Comparison of ENCODE assay signal across 3 cellular contexts in the genomic region with DNA sequence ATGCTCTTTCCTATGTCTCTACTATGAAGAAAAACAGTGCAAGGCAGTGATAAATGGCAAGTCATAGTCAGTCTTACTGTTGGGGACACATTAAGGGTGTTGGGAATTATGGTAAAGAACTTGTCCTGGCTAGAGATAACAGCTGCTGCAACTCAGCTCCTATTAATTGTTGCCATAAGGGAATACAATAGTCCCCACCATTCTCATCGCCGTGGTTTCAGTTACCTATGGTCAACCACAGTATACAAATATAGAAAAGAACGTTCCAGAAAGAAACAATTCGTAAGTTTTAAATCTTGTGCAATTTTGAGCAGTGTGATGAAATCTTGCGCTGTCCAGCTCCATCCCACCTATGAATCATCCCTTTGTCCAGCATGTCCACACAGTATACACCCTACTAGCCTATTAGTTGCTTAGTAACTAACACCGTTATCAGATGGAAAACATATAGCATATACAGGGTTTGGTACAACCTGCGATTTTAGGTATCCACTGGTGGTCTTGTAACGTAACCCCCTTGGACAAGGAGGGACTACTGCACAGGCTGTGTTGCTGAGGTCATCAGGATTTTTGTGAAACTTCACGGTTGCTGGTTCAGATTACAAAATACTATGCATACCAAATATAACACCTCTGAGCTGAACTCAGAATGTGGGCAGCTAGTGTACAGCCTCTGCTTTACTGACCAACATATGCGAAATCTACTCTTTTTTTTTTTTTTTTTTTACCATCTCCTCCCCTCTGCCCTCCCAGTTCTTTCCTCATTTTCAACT.
A peak's percentile ranks its signal among the peaks of the same experiment; 100 is the strongest.
TF ChIP-seq lines count a peak whose summit lies in the region.

No MANE protein-coding gene starts in this region.

TF ChIP-seq in Ishikawa, 13 proteins besides CTCF, POLR2A, EP300 and RAD21:
- TF ChIP-seq, protein P1, sequence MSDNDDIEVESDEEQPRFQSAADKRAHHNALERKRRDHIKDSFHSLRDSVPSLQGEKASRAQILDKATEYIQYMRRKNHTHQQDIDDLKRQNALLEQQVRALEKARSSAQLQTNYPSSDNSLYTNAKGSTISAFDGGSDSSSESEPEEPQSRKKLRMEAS (IDR thresholded peaks at IDR 0.05) = no peak
- TF ChIP-seq YY1 (IDR thresholded peaks at IDR 0.05; ENCODE audit: low read depth) (no peak), CEBPB (IDR thresholded peaks at IDR 0.05) (peak; percentile 49; the same call in 1 of the 2 replicates), CREB1 (IDR thresholded peaks at IDR 0.05; ENCODE audit: low read depth) (no peak), EGR1 (IDR thresholded peaks at IDR 0.05) (no peak), TAF1 (IDR thresholded peaks at IDR 0.05; ENCODE audit: low read depth) (no peak)
- TF ChIP-seq, protein P2, sequence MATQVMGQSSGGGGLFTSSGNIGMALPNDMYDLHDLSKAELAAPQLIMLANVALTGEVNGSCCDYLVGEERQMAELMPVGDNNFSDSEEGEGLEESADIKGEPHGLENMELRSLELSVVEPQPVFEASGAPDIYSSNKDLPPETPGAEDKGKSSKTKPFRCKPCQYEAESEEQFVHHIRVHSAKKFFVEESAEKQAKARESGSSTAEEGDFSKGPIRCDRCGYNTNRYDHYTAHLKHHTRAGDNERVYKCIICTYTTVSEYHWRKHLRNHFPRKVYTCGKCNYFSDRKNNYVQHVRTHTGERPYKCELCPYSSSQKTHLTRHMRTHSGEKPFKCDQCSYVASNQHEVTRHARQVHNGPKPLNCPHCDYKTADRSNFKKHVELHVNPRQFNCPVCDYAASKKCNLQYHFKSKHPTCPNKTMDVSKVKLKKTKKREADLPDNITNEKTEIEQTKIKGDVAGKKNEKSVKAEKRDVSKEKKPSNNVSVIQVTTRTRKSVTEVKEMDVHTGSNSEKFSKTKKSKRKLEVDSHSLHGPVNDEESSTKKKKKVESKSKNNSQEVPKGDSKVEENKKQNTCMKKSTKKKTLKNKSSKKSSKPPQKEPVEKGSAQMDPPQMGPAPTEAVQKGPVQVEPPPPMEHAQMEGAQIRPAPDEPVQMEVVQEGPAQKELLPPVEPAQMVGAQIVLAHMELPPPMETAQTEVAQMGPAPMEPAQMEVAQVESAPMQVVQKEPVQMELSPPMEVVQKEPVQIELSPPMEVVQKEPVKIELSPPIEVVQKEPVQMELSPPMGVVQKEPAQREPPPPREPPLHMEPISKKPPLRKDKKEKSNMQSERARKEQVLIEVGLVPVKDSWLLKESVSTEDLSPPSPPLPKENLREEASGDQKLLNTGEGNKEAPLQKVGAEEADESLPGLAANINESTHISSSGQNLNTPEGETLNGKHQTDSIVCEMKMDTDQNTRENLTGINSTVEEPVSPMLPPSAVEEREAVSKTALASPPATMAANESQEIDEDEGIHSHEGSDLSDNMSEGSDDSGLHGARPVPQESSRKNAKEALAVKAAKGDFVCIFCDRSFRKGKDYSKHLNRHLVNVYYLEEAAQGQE (IDR thresholded peaks at IDR 0.05; ENCODE audit: low read depth) = peak; percentile 25; the same call in 1 of the 2 replicates
TF ChIP-seq in Ishikawa: peak in this region for 2.

TF ChIP-seq in HepG2, 621 proteins besides CTCF, POLR2A, EP300 and RAD21 (continued from another document and continues in another):
- TF ChIP-seq, protein P3, sequence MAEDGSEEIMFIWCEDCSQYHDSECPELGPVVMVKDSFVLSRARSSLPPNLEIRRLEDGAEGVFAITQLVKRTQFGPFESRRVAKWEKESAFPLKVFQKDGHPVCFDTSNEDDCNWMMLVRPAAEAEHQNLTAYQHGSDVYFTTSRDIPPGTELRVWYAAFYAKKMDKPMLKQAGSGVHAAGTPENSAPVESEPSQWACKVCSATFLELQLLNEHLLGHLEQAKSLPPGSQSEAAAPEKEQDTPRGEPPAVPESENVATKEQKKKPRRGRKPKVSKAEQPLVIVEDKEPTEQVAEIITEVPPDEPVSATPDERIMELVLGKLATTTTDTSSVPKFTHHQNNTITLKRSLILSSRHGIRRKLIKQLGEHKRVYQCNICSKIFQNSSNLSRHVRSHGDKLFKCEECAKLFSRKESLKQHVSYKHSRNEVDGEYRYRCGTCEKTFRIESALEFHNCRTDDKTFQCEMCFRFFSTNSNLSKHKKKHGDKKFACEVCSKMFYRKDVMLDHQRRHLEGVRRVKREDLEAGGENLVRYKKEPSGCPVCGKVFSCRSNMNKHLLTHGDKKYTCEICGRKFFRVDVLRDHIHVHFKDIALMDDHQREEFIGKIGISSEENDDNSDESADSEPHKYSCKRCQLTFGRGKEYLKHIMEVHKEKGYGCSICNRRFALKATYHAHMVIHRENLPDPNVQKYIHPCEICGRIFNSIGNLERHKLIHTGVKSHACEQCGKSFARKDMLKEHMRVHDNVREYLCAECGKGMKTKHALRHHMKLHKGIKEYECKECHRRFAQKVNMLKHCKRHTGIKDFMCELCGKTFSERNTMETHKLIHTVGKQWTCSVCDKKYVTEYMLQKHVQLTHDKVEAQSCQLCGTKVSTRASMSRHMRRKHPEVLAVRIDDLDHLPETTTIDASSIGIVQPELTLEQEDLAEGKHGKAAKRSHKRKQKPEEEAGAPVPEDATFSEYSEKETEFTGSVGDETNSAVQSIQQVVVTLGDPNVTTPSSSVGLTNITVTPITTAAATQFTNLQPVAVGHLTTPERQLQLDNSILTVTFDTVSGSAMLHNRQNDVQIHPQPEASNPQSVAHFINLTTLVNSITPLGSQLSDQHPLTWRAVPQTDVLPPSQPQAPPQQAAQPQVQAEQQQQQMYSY (CRISPR knock-in tag; IDR thresholded peaks at IDR 0.05) = no peak
- TF ChIP-seq CHD4 (IDR thresholded peaks at IDR 0.05; ENCODE audit: borderline replicate concordance, low read length) (0 out of 2 replicates have a peak, but pooled peaks have one; percentile 63), SNAPC2 (CRISPR knock-in tag; IDR thresholded peaks at IDR 0.05) (no peak), SOX5 (CRISPR knock-in tag; IDR thresholded peaks at IDR 0.05; ENCODE audit: borderline replicate concordance) (peak; percentile 66; the same call in 1 of the 2 replicates), SAP130 (CRISPR knock-in tag; IDR thresholded peaks at IDR 0.05; ENCODE audit: low read depth) (0 out of 2 replicates have a peak, but pooled peaks have one; percentile 21), FOSL2 (CRISPR knock-in tag; IDR thresholded peaks at IDR 0.05) (peak; percentile 94), ARNT (IDR thresholded peaks at IDR 0.05) (no peak), HOXA9 (CRISPR knock-in tag; IDR thresholded peaks at IDR 0.05; ENCODE audit: borderline replicate concordance) (no peak), TARDBP (CRISPR knock-in tag; IDR thresholded peaks at IDR 0.05) (peak; percentile 22; the same call in 1 of the 2 replicates), ZNF44 (CRISPR knock-in tag; IDR thresholded peaks at IDR 0.05) (no peak)
- TF ChIP-seq, protein P4, sequence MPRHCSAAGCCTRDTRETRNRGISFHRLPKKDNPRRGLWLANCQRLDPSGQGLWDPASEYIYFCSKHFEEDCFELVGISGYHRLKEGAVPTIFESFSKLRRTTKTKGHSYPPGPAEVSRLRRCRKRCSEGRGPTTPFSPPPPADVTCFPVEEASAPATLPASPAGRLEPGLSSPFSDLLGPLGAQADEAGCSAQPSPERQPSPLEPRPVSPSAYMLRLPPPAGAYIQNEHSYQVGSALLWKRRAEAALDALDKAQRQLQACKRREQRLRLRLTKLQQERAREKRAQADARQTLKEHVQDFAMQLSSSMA (CRISPR knock-in tag; IDR thresholded peaks at IDR 0.05) = no peak
- TF ChIP-seq, protein P5, sequence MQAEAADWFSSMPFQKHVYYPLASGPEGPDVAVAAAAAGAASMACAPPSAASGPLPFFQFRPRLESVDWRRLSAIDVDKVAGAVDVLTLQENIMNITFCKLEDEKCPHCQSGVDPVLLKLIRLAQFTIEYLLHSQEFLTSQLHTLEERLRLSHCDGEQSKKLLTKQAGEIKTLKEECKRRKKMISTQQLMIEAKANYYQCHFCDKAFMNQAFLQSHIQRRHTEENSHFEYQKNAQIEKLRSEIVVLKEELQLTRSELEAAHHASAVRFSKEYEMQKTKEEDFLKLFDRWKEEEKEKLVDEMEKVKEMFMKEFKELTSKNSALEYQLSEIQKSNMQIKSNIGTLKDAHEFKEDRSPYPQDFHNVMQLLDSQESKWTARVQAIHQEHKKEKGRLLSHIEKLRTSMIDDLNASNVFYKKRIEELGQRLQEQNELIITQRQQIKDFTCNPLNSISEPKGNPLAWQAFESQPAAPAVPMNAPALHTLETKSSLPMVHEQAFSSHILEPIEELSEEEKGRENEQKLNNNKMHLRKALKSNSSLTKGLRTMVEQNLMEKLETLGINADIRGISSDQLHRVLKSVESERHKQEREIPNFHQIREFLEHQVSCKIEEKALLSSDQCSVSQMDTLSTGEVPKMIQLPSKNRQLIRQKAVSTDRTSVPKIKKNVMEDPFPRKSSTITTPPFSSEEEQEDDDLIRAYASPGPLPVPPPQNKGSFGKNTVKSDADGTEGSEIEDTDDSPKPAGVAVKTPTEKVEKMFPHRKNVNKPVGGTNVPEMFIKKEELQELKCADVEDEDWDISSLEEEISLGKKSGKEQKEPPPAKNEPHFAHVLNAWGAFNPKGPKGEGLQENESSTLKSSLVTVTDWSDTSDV (CRISPR knock-in tag; IDR thresholded peaks at IDR 0.05) = no peak

TF ChIP-seq in GM23338, 12 proteins besides CTCF, POLR2A, EP300 and RAD21 (continues in another document):
- no peak for TF ChIP-seq EZH2 (IDR thresholded peaks at IDR 0.05; ENCODE audit: low read depth, unreplicated experiment)
- TF ChIP-seq, protein P6, sequence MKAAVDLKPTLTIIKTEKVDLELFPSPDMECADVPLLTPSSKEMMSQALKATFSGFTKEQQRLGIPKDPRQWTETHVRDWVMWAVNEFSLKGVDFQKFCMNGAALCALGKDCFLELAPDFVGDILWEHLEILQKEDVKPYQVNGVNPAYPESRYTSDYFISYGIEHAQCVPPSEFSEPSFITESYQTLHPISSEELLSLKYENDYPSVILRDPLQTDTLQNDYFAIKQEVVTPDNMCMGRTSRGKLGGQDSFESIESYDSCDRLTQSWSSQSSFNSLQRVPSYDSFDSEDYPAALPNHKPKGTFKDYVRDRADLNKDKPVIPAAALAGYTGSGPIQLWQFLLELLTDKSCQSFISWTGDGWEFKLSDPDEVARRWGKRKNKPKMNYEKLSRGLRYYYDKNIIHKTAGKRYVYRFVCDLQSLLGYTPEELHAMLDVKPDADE (IDR thresholded peaks at IDR 0.05) = no peak
- TF ChIP-seq EZH2phosphoT487 (IDR thresholded peaks at IDR 0.05; ENCODE audit: unreplicated experiment) = no peak
- TF ChIP-seq NANOG (IDR thresholded peaks at IDR 0.05; ENCODE audit: borderline replicate concordance) = no peak
- no peak for TF ChIP-seq POLR2AphosphoS5 (IDR thresholded peaks at IDR 0.05; ENCODE audit: low read depth)
- TF ChIP-seq, protein P2 (IDR thresholded peaks at IDR 0.05; ENCODE audit: unreplicated experiment) = no peak
- TF ChIP-seq STAT1 (IDR thresholded peaks at IDR 0.05; ENCODE audit: unreplicated experiment) = no peak
- TF ChIP-seq ZNF114 (CRISPR knock-in tag; IDR thresholded peaks at IDR 0.05) = no peak
- TF ChIP-seq JUNB (IDR thresholded peaks at IDR 0.05; ENCODE audit: unreplicated experiment) = no peak
- TF ChIP-seq CREB1 (CRISPR knock-in tag; IDR thresholded peaks at IDR 0.05; ENCODE audit: low read depth) = no peak
